10 cellular contexts compared by ENCODE assay signal in the genomic region with DNA sequence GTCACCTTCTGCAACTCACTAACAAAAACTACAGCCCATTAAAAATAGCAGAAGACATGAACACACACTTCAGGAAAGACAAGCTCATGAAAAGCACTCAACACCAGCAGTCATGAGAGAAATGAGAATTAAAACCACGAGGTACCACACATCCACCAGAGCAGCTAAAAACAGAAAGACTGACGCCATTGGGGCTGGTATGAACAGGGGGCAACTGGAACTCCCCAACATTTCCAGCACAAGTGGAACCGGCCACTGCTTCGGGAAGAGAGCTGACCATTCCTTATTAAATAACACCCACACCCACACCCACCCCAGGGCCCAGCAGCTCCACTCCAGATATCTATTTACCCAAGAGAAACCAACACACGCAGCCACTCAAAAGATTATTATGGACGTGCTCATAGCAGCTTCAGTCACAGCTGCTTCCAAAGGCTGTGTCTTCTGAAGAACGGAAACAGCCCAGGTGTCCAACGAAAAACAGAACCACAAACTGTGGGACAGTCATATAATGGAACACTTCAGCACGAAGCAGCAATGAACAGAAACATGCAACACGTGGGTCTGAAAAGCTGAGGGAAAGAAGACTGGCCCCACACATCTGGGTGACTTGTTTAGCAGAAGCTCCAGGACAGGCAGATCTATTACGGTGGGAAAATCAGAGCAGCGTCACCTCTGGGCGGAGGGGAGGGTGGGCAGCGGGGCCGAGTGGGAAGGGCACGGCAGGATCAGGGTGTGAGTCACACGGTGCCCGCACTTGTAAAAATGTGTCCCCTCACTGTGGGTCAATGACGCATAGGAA. TPM values are rescaled to one million over a fixed set of nuclear protein-coding genes. Genes with fewer than 3 reads are reported as not detected.
DNase-seq lines count a peak whose midpoint lies in the region; ATAC-seq and TF ChIP-seq lines count a peak whose summit lies in the region.
"Had no signal": no experiment of that assay in that cellular context is flagged by ENCODE, and none has a peak within 500 bp of the region (broad histone marks: within the 10 kb centered on the region; RNA-seq: fewer than 3 reads in every experiment).

No MANE protein-coding gene starts in this region.

- H3K9me2 ChIP-seq in OCI-LY7 (ENCODE audit: insufficient read depth, low read length) = no peaks in the 10 kb centered on the region

- ATAC-seq in GM19463 (IDR thresholded peaks at IDR 0.05; ENCODE audit: unreplicated experiment) = peak; percentile 40
- ATAC-seq in naive thymus-derived CD8-positive, alpha-beta T cell = peak in 1 of 2 donors; percentile 17

- H3K27ac ChIP-seq in OCI-LY7 (ENCODE audit: low read depth, low read length, poor library complexity, severe bottlenecking) (peak overlapping the region; percentile 94), trophoblast cell (ENCODE audit: low read depth, low read length) (no peak overlapping the region)

- BruUV-seq in OCI-LY7 (replicated peaks; lab: Mats Ljungman, UMichigan) = no TSS peak
- BruUV-seq in MCF 10A (replicated peaks; lab: Mats Ljungman, UMichigan) = no TSS peak

- POLR2A ChIA-PET in OCI-LY7 (lab: Charles Lee) (interaction anchor here (0.5 to 3.1 kb wide), 10 partner anchors 8 to 1970 kb away, joined by 3 to 19 read pairs (median 5); no protein-coding TSS in a partner anchor), MCF 10A (lab: Yijun Ruan, JAX) (interaction anchor here (0.6 to 1.2 kb wide), 2 partner anchors 9 to 1131 kb away, joined by 3 read pairs; no protein-coding TSS in a partner anchor)
- POLR2A ChIA-PET in naive thymus-derived CD8-positive, alpha-beta T cell (lab: Charles Lee) = interaction anchor here (0.9 to 1.0 kb wide), 2 partner anchors 10 to 42 kb away, joined by 3 read pairs; no protein-coding TSS in a partner anchor

- no peak overlapping the region for H4K91ac ChIP-seq in trophoblast cell (ENCODE audit: low read depth, low read length)

- peak; percentile 6 for DNase-seq in DMS53 treated with DMSO at 0.1 percent for 48 hours (lab: John Stamatoyannopoulos, UW; ENCODE audit: unreplicated experiment)
- peak; percentile 89 for DNase-seq in OCI-LY7 (ENCODE audit: low spot score)
- peak in 1 of 10 donors; percentile 23 for DNase-seq in naive thymus-derived CD8-positive, alpha-beta T cell
- no peak for DNase-seq in GF-D8 (lab: John Stamatoyannopoulos, UW)
- DNase-seq in trophoblast cell = no peak
- no peak for DNase-seq in COLO829 (ENCODE audit: low spot score)
- no peak for DNase-seq in MCF 10A (ENCODE audit: unreplicated experiment)
- DNase-seq: stimulated activated CD4-positive, alpha-beta T cell treated with anti-CD3 and anti-CD28 coated beads, Interleukin-15, amount 100 ng/mL, for 24 hours had no signal

- no peak overlapping the region for H3K14ac ChIP-seq in trophoblast cell (ENCODE audit: low read length)

- no peak overlapping the region for H3K9ac ChIP-seq in trophoblast cell (ENCODE audit: low read length)

- H3K79me2 ChIP-seq in OCI-LY7 (ENCODE audit: insufficient read depth, low read depth, low read length) (peaks cover 36% of the 10 kb centered on the region; the same call in 1 of the 2 replicates), trophoblast cell (ENCODE audit: control insufficient read depth, insufficient read depth, low read length, poor library complexity) (no peaks in the 10 kb centered on the region)

- H2AK5ac ChIP-seq in trophoblast cell (ENCODE audit: low read length) = no peak overlapping the region

- CTCF ChIA-PET in OCI-LY7 (lab: Charles Lee; ENCODE audit: unreplicated experiment) = interaction anchor here (1.2 to 1.3 kb wide), 2 partner anchors 22 to 26 kb away, joined by 3 to 8 read pairs; no protein-coding TSS in a partner anchor
- CTCF ChIA-PET in MCF 10A (lab: Yijun Ruan, JAX) = interaction anchor here (0.6 to 1.4 kb wide), 2 partner anchors 9 to 44 kb away, joined by 3 to 6 read pairs; no protein-coding TSS in a partner anchor

- H3K4me3 ChIP-seq in OCI-LY7 (ENCODE audit: low read depth, low read length, poor library complexity, severe bottlenecking) (peak overlapping the region; percentile 30), trophoblast cell (ENCODE audit: low read depth, low read length) (no peak overlapping the region)
- H3K4me3 ChIP-seq: HAP-1 had no signal

- TF ChIP-seq CTCF in OCI-LY7 (conservative IDR thresholded peaks at IDR 0.05; ENCODE audit: low read length) (no peak), MCF 10A (IDR thresholded peaks at IDR 0.05; ENCODE audit: unreplicated experiment) (no peak)

- peak overlapping the region in 1 of 10 donors; percentile 36 for H3K4me3 Mint-ChIP-seq in naive thymus-derived CD8-positive, alpha-beta T cell
- no peak overlapping the region for H3K4me3 Mint-ChIP-seq in MCF 10A (ENCODE audit: unreplicated experiment)

- H3K9me3 ChIP-seq in OCI-LY7 (ENCODE audit: low read length) (no peaks in the 10 kb centered on the region), trophoblast cell (ENCODE audit: insufficient read depth, low read depth, low read length) (peaks cover 2% of the 10 kb centered on the region)
- H3K9me3 ChIP-seq: HAP-1 had no signal

- H4K8ac ChIP-seq in trophoblast cell (ENCODE audit: low read depth, low read length) = no peak overlapping the region

- H3K36me3 Mint-ChIP-seq in naive thymus-derived CD8-positive, alpha-beta T cell = peaks cover 0 to 77% (median 20%) of the 10 kb centered on the region in 3 donors
- H3K36me3 Mint-ChIP-seq in MCF 10A (ENCODE audit: insufficient read depth, unreplicated experiment) = peaks cover 73% of the 10 kb centered on the region

- no peaks in the 10 kb centered on the region for H3K9me3 Mint-ChIP-seq in naive thymus-derived CD8-positive, alpha-beta T cell
- no peaks in the 10 kb centered on the region for H3K9me3 Mint-ChIP-seq in MCF 10A (ENCODE audit: unreplicated experiment)

- peak overlapping the region in 6 of 10 donors; percentile 49 to 85 (median 72) for H3K27ac Mint-ChIP-seq in naive thymus-derived CD8-positive, alpha-beta T cell
- H3K27ac Mint-ChIP-seq in MCF 10A (ENCODE audit: low read depth, unreplicated experiment) = no peak overlapping the region

- no peak overlapping the region for H3K4ac ChIP-seq in trophoblast cell (ENCODE audit: low read depth, low read length)

- peaks cover 11 to 36% (median 25%) of the 10 kb centered on the region in 4 donors for H3K4me1 Mint-ChIP-seq in naive thymus-derived CD8-positive, alpha-beta T cell
- H3K4me1 Mint-ChIP-seq in MCF 10A (ENCODE audit: insufficient read depth, unreplicated experiment) = no peaks in the 10 kb centered on the region

- H2AFZ ChIP-seq in OCI-LY7 (ENCODE audit: low read length) (no peak overlapping the region; the same call in 1 of the 2 replicates), trophoblast cell (ENCODE audit: insufficient read depth, low read length, poor library complexity) (no peak overlapping the region)

- no peak overlapping the region for H3K23ac ChIP-seq in trophoblast cell (ENCODE audit: low read length)

- WGBS in trophoblast cell (ENCODE audit: extremely low coverage, insufficient coverage, insufficient read length) = no CpG with 5 or more reads among the region's 19 CpGs

- no peaks in the 10 kb centered on the region for H4K20me1 ChIP-seq in OCI-LY7 (ENCODE audit: insufficient read depth, low read length)

- H2BK12ac ChIP-seq in trophoblast cell (ENCODE audit: low read length) = no peak overlapping the region

- no peak overlapping the region for H2BK120ac ChIP-seq in trophoblast cell (ENCODE audit: insufficient read depth, low read length, poor library complexity)

- no peak overlapping the region for H2BK5ac ChIP-seq in trophoblast cell (ENCODE audit: low read depth, low read length, poor library complexity)

- H3K27me3 ChIP-seq in trophoblast cell (ENCODE audit: insufficient read depth, low read length) = no peaks in the 10 kb centered on the region

- H3K18ac ChIP-seq in trophoblast cell (ENCODE audit: low read length) = no peak overlapping the region

- no peaks in the 10 kb centered on the region for H3K79me1 ChIP-seq in trophoblast cell (ENCODE audit: low read length)

- peaks cover 86% of the 10 kb centered on the region for H3K36me3 ChIP-seq in OCI-LY7 (ENCODE audit: insufficient read depth, low read length)
- H3K36me3 ChIP-seq in trophoblast cell (ENCODE audit: control insufficient read depth in 1 of 2, insufficient read depth in 2 of 2, low read length in 2 of 2) = peaks cover 26 to 31% of the 10 kb centered on the region in 2 experiments

- H3K4me2 ChIP-seq in OCI-LY7 (ENCODE audit: low read length) (peak overlapping the region; percentile 63), trophoblast cell (ENCODE audit: low read length) (no peak overlapping the region)

- peaks cover 70% of the 10 kb centered on the region for H3K4me1 ChIP-seq in OCI-LY7 (ENCODE audit: insufficient read depth, low read length, poor library complexity, severe bottlenecking)
- peaks cover 0 to 9% of the 10 kb centered on the region in 2 experiments for H3K4me1 ChIP-seq in trophoblast cell (ENCODE audit: control insufficient read depth in 1 of 2, insufficient read depth in 2 of 2, low read length in 2 of 2)
- H3K4me1 ChIP-seq: HAP-1 had no signal

- intact Hi-C loops in OCI-LY7 (cut with micrococcal nuclease; ENCODE audit: unreplicated experiment) (loop anchor here (5.0 kb wide), 1 partner anchor 43 kb away; a partner anchor contains a TSS), MCF 10A (cut with micrococcal nuclease) (no loop called here)

- H4K12ac ChIP-seq in trophoblast cell (ENCODE audit: low read depth, low read length) = no peak overlapping the region

- H3K27me3 Mint-ChIP-seq in naive thymus-derived CD8-positive, alpha-beta T cell = no peaks in the 10 kb centered on the region
- no peaks in the 10 kb centered on the region for H3K27me3 Mint-ChIP-seq in MCF 10A (ENCODE audit: insufficient read depth, unreplicated experiment)

RNA-seq across cellular contexts. Expression of a gene that starts 41.1 kb away (rescaled TPM):
- 146 and 147 TPM in 2 replicates for total RNA-seq in OCI-LY7 (2014; rRNA removed; shearing (Covaris generic))
- total RNA-seq in OCI-LY7 (2022) (213 and 233 TPM in 2 replicates), MCF 10A (2022) (82.9 and 106 TPM in 2 replicates)
- total RNA-seq in naive thymus-derived CD8-positive, alpha-beta T cell = 100 to 1,000 TPM; 117 to 121 TPM
- 10 to 100 TPM; 28.7 to 33.3 (median 32.1) TPM for polyA plus RNA-seq in naive thymus-derived CD8-positive, alpha-beta T cell
- 12.8 and 14.2 TPM in 2 replicates for polyA plus RNA-seq in trophoblast cell (2013)

Comparison
In these comparisons a context has a peak if more than half of its experiments do, and no peak if none do; other contexts are left out.
1. DNase-seq: peak in DMS53 treated with DMSO at 0.1 percent for 48 hours (single experiment) and OCI-LY7 (single experiment); none in GF-D8 (single experiment), trophoblast cell (0 of 2), COLO829 (single experiment) and MCF 10A (single experiment).